In the genomic region with DNA sequence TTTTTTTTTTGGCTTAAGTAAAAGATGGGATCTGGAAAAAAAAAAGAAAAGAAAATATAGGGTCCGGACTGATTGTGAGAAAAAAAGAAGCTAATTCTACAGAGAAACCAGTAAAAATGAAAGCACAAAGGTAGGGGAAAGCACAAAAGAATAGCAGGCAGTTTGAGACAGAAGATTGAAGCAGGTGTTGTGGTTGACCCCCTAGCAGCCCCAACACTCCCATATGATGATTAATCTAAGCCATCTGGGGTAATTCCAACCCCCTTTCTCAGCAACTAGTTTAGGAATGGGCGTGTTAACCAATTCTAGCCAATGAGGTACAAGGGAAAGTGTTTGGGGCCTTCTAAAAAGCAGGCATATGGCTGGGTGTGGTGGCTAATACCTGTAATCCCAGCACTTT, we compare ENCODE assay signal across 11 cellular contexts.
DNase-seq lines count a peak whose midpoint lies in the region; ATAC-seq and TF ChIP-seq lines count a peak whose summit lies in the region.
"Had no signal": no experiment of that assay in that cellular context is flagged by ENCODE, and none has a peak within 500 bp of the region (broad histone marks: within the 10 kb centered on the region; RNA-seq: fewer than 3 reads in every experiment).

No MANE protein-coding gene starts in this region.

- no peak overlapping the region for H2AFZ ChIP-seq in GM23248

- no peak for DNase-seq in activated naive CD8-positive, alpha-beta T cell treated with anti-CD3 and anti-CD28 coated beads, Interleukin-2, amount 50 U/mL, for 24 hours
- DNase-seq in NCI-H1436 treated with DMSO at 0.1 percent for 48 hours (lab: John Stamatoyannopoulos, UW) (no peak), GM23248 (no peak), foreskin melanocyte (no peak)
- DNase-seq in CD4-positive, alpha-beta T cell = no peak
- DNase-seq: activated CD8-positive, alpha-beta memory T cell treated with anti-CD3 and anti-CD28 coated beads for 24 hours; NCI-H226 had no signal

- H3K27ac ChIP-seq in GM23248 = no peak overlapping the region
- no peak overlapping the region for H3K27ac ChIP-seq in CD4-positive, alpha-beta T cell (ENCODE audit: low read depth, low read length)

- H3K4me2 ChIP-seq in GM23248 (ENCODE audit: unreplicated experiment) = no peak overlapping the region

- H3K36me3 ChIP-seq in GM23248 (ENCODE audit: low read depth) = peaks cover 11% of the 10 kb centered on the region; the same call in 1 of the 2 replicates

- intact Hi-C loops in CD4-positive, alpha-beta T cell (cut with DNase I, micrococcal nuclease) = no loop called here

- WGBS in GM23248 (ENCODE audit: low coverage in 1 of 2, low lambda C conversion rate in 2 of 2, missing lambda C conversion rate in 2 of 2), 2 experiments = 98 to 100% methylated on average over 2 of the region's 2 CpGs

- peaks cover 38% of the 10 kb centered on the region for H3K4me1 ChIP-seq in GM23248 (ENCODE audit: insufficient read depth)

- H3K9me3 ChIP-seq in GM23248 (ENCODE audit: low read depth) = no peaks in the 10 kb centered on the region
- H3K9me3 ChIP-seq in CD4-positive, alpha-beta T cell (ENCODE audit: control insufficient read depth, low read length) = no peaks in the 10 kb centered on the region

- no peak for TF ChIP-seq CTCF in CD4-positive, alpha-beta T cell (IDR thresholded peaks at IDR 0.05)

- H3K9me3 Mint-ChIP-seq in activated naive CD8-positive, alpha-beta T cell treated with anti-CD3 and anti-CD28 coated beads, Interleukin-2, amount 50 U/mL, for 24 hours = peaks cover 14% of the 10 kb centered on the region
- no peaks in the 10 kb centered on the region for H3K9me3 Mint-ChIP-seq in CD4-positive, alpha-beta T cell

- no peaks in the 10 kb centered on the region for H3K9me2 ChIP-seq in GM23248 (ENCODE audit: insufficient read depth)

- peak overlapping the region; percentile 98 for H3K27ac Mint-ChIP-seq in activated naive CD8-positive, alpha-beta T cell treated with anti-CD3 and anti-CD28 coated beads, Interleukin-2, amount 50 U/mL, for 24 hours
- H3K27ac Mint-ChIP-seq in CD4-positive, alpha-beta T cell = no peak overlapping the region

- no peaks in the 10 kb centered on the region for H3K79me2 ChIP-seq in GM23248 (ENCODE audit: insufficient read depth)

- in situ Hi-C loops in GM23248 (cut with MboI) = no loop called here

- H3K4me3 ChIP-seq in GM23248 = no peak overlapping the region

- H3K4me1 Mint-ChIP-seq in activated naive CD8-positive, alpha-beta T cell treated with anti-CD3 and anti-CD28 coated beads, Interleukin-2, amount 50 U/mL, for 24 hours = peaks cover 48% of the 10 kb centered on the region
- H3K4me1 Mint-ChIP-seq in CD4-positive, alpha-beta T cell (ENCODE audit: low read depth) = peaks cover 7% of the 10 kb centered on the region

- H4K20me1 ChIP-seq in GM23248 (ENCODE audit: insufficient read depth) = no peaks in the 10 kb centered on the region

- POLR2A ChIA-PET in CD4-positive, alpha-beta T cell (lab: Charles Lee) = no interaction called here

- CTCF ChIA-PET in CD4-positive, alpha-beta T cell (lab: Charles Lee) = no interaction called here

- H3K4me3 Mint-ChIP-seq in activated naive CD8-positive, alpha-beta T cell treated with anti-CD3 and anti-CD28 coated beads, Interleukin-2, amount 50 U/mL, for 24 hours = peak overlapping the region; percentile 34
- no peak overlapping the region for H3K4me3 Mint-ChIP-seq in CD4-positive, alpha-beta T cell
- H3K4me3 Mint-ChIP-seq: memory B cell had no signal

- no peaks in the 10 kb centered on the region for H3K27me3 ChIP-seq in GM23248 (replicated peaks; ENCODE audit: insufficient read depth)
- H3K27me3 ChIP-seq in CD4-positive, alpha-beta T cell (ENCODE audit: control insufficient read depth, insufficient read depth, low read length) = no peaks in the 10 kb centered on the region

- peaks cover 43% of the 10 kb centered on the region for H3F3A ChIP-seq in GM23248 (ENCODE audit: insufficient read depth)

- H3K9ac ChIP-seq in GM23248 = no peak overlapping the region

- no peaks in the 10 kb centered on the region for H3K27me3 Mint-ChIP-seq in activated naive CD8-positive, alpha-beta T cell treated with anti-CD3 and anti-CD28 coated beads, Interleukin-2, amount 50 U/mL, for 24 hours
- no peaks in the 10 kb centered on the region for H3K27me3 Mint-ChIP-seq in CD4-positive, alpha-beta T cell
- H3K27me3 Mint-ChIP-seq: memory B cell had no signal

- peak; percentile 70 for ATAC-seq in GM18520 (IDR thresholded peaks at IDR 0.05; ENCODE audit: unreplicated experiment)
- peak; percentile 68 for ATAC-seq in GM21367 (IDR thresholded peaks at IDR 0.05; ENCODE audit: unreplicated experiment)
- ATAC-seq in HG03159 (IDR thresholded peaks at IDR 0.05; ENCODE audit: unreplicated experiment) = peak; percentile 83
- ATAC-seq in activated naive CD8-positive, alpha-beta T cell treated with anti-CD3 and anti-CD28 coated beads, Interleukin-2, amount 50 U/mL, for 24 hours = peak; percentile 66
- ATAC-seq in CD4-positive, alpha-beta T cell (ENCODE audit: poor library complexity) = no peak

- H3K36me3 Mint-ChIP-seq in activated naive CD8-positive, alpha-beta T cell treated with anti-CD3 and anti-CD28 coated beads, Interleukin-2, amount 50 U/mL, for 24 hours (ENCODE audit: low read depth) = peaks cover 19% of the 10 kb centered on the region
- peaks cover 12% of the 10 kb centered on the region for H3K36me3 Mint-ChIP-seq in CD4-positive, alpha-beta T cell (ENCODE audit: low read depth)
